7 cellular contexts compared by ENCODE assay signal in the genomic region with DNA sequence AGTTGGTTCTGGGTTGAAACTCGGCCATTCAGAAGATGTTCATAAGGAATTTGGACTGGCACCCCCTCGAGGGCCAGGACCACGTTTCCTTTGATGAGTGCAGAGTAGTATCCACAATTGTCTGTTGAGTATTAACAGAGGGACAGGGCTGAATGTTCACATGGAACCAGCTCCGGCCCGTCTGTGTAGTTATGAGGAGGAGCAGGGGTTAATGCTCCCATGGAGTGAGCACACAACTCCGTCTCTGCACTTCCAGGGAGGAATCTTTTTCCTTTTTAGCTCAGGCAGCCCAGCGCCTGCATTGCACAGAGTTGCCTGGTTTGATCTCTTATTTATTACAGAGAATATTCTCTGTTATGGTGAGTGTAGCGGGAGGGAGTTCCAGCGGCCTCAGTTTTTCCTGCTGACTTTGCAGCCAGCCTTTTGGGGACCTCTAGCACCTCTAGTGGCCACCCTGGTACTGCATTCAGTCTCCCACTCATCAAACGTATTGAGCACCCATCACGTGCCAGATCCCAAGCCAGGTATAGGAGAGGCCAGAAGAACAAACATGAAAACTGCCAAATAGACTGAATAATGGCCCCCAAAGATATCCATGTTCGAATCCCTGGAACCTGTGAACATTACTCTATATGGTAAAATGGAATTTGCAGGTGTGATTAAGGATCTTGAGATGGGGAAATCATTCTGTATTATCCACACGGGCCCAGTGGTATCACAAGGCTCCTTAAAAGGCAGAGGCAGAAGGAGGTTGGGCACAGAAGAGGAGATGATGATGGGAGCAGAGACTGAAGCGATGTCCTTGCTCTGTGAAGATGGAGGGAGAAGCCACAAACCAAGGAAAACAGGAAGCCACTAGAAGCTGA.
DNase-seq lines count a peak whose midpoint lies in the region; ATAC-seq, FAIRE-seq and TF ChIP-seq lines count a peak whose summit lies in the region.

No MANE protein-coding gene starts in this region.

- TF ChIP-seq POLR2A in GM12891 (IDR thresholded peaks at IDR 0.05; ENCODE audit: low read depth, low read length): no peak

- POLR2A ChIA-PET in WTC11 (lab: Charles Lee): no interaction called here

- H3K4me3 ChIP-seq in cardiac fibroblast (replicated peaks in 1 of 2; ENCODE audit: low read depth in 2 of 2, low read length in 2 of 2): no peak overlapping the region
- H3K4me3 ChIP-seq in kidney epithelial cell (ENCODE audit: low read depth, low read length): no peak overlapping the region

- ATAC-seq in WTC11 (peak; percentile 94), HG02610 (IDR thresholded peaks at IDR 0.05; ENCODE audit: unreplicated experiment) (no peak)

- H3K27me3 ChIP-seq in kidney epithelial cell (ENCODE audit: control insufficient read depth, insufficient read depth, low read length): no peaks in the 10 kb centered on the region

- no peaks in the 10 kb centered on the region for H3K36me3 ChIP-seq in kidney epithelial cell (ENCODE audit: control insufficient read depth, insufficient read depth, low read length)

- peaks cover 13% of the 10 kb centered on the region for H3K4me1 Mint-ChIP-seq in WTC11

- peak; percentile 81 for TF ChIP-seq CTCF in WTC11 (IDR thresholded peaks at IDR 0.05)
- peak; percentile 89 for TF ChIP-seq CTCF in cardiac fibroblast (IDR thresholded peaks at IDR 0.05; ENCODE audit: low read depth, low read length)
- peak; percentile 90 for TF ChIP-seq CTCF in kidney epithelial cell (IDR thresholded peaks at IDR 0.05; ENCODE audit: insufficient read depth, low read length, poor library complexity, severe bottlenecking)

- peak; percentile 49 for DNase-seq in GM12891 (ENCODE audit: insufficient read length, low spot score)
- DNase-seq in NCI-H2029 (lab: John Stamatoyannopoulos, UW): peak; percentile 91
- peak; percentile 89 for DNase-seq in WTC11 (ENCODE audit: low spot score)
- DNase-seq in cardiac fibroblast (ENCODE audit: low read depth in 2 of 2): peak; percentile 47 to 54
- DNase-seq in kidney epithelial cell (ENCODE audit: low read depth): no peak
- DNase-seq in stimulated activated CD4-positive, alpha-beta T cell treated with anti-CD3 and anti-CD28 coated beads, Interleukin-4, amount 100 ng/mL, for 1 hour: peak; percentile 66

- no peak overlapping the region for H3K27ac Mint-ChIP-seq in WTC11

- peak; percentile 79 for FAIRE-seq in GM12891 (lab: Jason Lieb, UNC)

- CTCF ChIA-PET in WTC11 (lab: Charles Lee): interaction anchor here (0.8 to 5.6 kb wide), 9 partner anchors 17 to 264 kb away, joined by 3 to 37 read pairs (median 3); no protein-coding TSS in a partner anchor

- no peaks in the 10 kb centered on the region for H3K36me3 Mint-ChIP-seq in WTC11

- no peak overlapping the region for H3K4me3 Mint-ChIP-seq in WTC11

- H3K9me3 Mint-ChIP-seq in WTC11: no peaks in the 10 kb centered on the region

- H3K27me3 Mint-ChIP-seq in WTC11 (ENCODE audit: low read depth): peaks cover 11% of the 10 kb centered on the region; the same call in 1 of the 2 replicates

TF ChIP-seq in GM12891, 5 proteins besides CTCF, POLR2A, EP300 and RAD21:
- TF ChIP-seq SPI1 (IDR thresholded peaks at IDR 0.05; ENCODE audit: low read depth, low read length) (no peak), POU2F2 (IDR thresholded peaks at IDR 0.05; ENCODE audit: low read depth, low read length) (no peak), POLR2AphosphoS5 (IDR thresholded peaks at IDR 0.05; ENCODE audit: low read depth, low read length) (no peak), PAX5 (IDR thresholded peaks at IDR 0.05; ENCODE audit: insufficient read depth, low read length, severe bottlenecking) (no peak), TAF1 (IDR thresholded peaks at IDR 0.05; ENCODE audit: low read depth, low read length) (no peak)

TF ChIP-seq in WTC11, 78 proteins besides CTCF, POLR2A, EP300 and RAD21:
- TF ChIP-seq, protein P1, sequence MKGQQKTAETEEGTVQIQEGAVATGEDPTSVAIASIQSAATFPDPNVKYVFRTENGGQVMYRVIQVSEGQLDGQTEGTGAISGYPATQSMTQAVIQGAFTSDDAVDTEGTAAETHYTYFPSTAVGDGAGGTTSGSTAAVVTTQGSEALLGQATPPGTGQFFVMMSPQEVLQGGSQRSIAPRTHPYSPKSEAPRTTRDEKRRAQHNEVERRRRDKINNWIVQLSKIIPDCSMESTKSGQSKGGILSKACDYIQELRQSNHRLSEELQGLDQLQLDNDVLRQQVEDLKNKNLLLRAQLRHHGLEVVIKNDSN (CRISPR knock-in tag; IDR thresholded peaks at IDR 0.05): peak; percentile 83
- TF ChIP-seq, protein P2, sequence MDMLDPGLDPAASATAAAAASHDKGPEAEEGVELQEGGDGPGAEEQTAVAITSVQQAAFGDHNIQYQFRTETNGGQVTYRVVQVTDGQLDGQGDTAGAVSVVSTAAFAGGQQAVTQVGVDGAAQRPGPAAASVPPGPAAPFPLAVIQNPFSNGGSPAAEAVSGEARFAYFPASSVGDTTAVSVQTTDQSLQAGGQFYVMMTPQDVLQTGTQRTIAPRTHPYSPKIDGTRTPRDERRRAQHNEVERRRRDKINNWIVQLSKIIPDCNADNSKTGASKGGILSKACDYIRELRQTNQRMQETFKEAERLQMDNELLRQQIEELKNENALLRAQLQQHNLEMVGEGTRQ (CRISPR knock-in tag; IDR thresholded peaks at IDR 0.05): peak; percentile 84
- TF ChIP-seq HMGA2 (CRISPR knock-in tag; IDR thresholded peaks at IDR 0.05): no peak
